ENCODE assay signal across 17 cellular contexts in the genomic region with DNA sequence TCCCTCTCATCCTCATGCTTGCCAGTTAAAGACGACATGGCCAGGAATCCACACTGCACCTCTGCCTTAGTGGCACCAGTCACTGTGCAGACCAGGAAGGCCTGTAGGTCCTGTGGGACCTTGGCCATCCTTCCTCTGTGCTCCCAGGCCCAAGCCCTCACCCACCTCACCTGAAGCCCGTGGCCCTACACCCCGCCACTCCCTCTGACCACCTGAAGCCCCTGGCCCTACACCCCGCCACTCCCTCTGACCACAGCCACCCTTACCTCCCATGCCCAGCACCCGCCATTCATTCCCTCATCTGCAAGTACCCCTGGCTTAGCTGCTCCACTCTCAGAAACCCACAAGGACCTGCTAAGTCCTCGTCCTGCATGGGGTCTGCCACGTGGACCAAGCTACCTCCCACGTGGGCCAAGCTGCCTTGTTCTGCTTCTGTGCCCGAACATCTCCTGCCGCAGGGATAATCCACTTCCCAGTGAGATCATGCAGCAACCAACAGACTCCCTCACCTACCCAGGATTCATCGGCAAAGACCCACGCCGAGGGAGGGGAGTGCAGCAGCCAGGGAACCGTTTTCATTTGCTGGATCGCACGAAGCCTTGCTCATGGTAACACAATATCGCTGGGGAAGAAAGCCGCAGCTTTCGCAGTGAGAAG.
"Had no signal": no experiment of that assay in that cellular context is flagged by ENCODE, and none has a peak within 500 bp of the region (broad histone marks: within the 10 kb centered on the region; RNA-seq: fewer than 3 reads in every experiment).

No MANE protein-coding gene starts in this region.

- H3K27me3 Mint-ChIP-seq: central memory CD8-positive, alpha-beta T cell had no signal

- H3K4me2 ChIP-seq: smooth muscle cell had no signal

- H3K9me3 Mint-ChIP-seq: central memory CD8-positive, alpha-beta T cell; nephron; stimulated activated naive B cell treated with anti-CD40 and anti-IgM and Interleukin-4, amounts not matched to agents 10 μg/mL and 1 μg/mL and 100 μg/mL, for 72 hours had no signal

- H3K27ac ChIP-seq: heart left ventricle, neutrophil, right atrium auricular region had no signal

- H3K4me1 Mint-ChIP-seq: central memory CD8-positive, alpha-beta T cell; stimulated activated naive B cell treated with anti-CD40 and anti-IgM and Interleukin-4, amounts not matched to agents 10 μg/mL and 1 μg/mL and 100 μg/mL, for 72 hours had no signal

- H3K36me3 Mint-ChIP-seq: stimulated activated naive B cell treated with anti-CD40 and anti-IgM and Interleukin-4, amounts not matched to agents 10 μg/mL and 1 μg/mL and 100 μg/mL, for 72 hours had no signal

- H3K9me3 ChIP-seq: heart left ventricle, neutrophil, right atrium auricular region had no signal

- FAIRE-seq: endometrium, frontal cortex, islet of Langerhans, urothelium cell line had no signal

- H3K27ac Mint-ChIP-seq: nephron; stimulated activated naive B cell treated with anti-CD40 and anti-IgM and Interleukin-4, amounts not matched to agents 10 μg/mL and 1 μg/mL and 100 μg/mL, for 72 hours had no signal

- DNase-seq: effector memory CD4-positive, alpha-beta T cell; heart left ventricle; hypothalamus; kidney glomerular epithelial cell; stimulated activated CD4-positive, alpha-beta T cell treated with anti-CD3 and anti-CD28 coated beads, Interleukin-4, amount 100 ng/mL, for 24 hours; stimulated activated naive B cell treated with anti-CD40 and anti-IgM and Interleukin-4, amounts not matched to agents 10 μg/mL and 1 μg/mL and 100 μg/mL, for 72 hours; trophoblast cell had no signal

- H3K4me3 Mint-ChIP-seq: central memory CD8-positive, alpha-beta T cell; nephron; stimulated activated naive B cell treated with anti-CD40 and anti-IgM and Interleukin-4, amounts not matched to agents 10 μg/mL and 1 μg/mL and 100 μg/mL, for 72 hours had no signal

- H3K4me3 ChIP-seq: heart left ventricle, right atrium auricular region, smooth muscle cell had no signal

- H3K27me3 ChIP-seq: neutrophil, right atrium auricular region had no signal

- H3K36me3 ChIP-seq: heart left ventricle, neutrophil, right atrium auricular region had no signal

- H3K4me1 ChIP-seq: heart left ventricle, right atrium auricular region had no signal

- ATAC-seq: esophagus mucosa; heart left ventricle; stimulated activated naive B cell treated with anti-CD40 and anti-IgM and Interleukin-4, amounts not matched to agents 10 μg/mL and 1 μg/mL and 100 μg/mL, for 72 hours had no signal
